8 cellular contexts compared by ENCODE assay signal in the genomic region with DNA sequence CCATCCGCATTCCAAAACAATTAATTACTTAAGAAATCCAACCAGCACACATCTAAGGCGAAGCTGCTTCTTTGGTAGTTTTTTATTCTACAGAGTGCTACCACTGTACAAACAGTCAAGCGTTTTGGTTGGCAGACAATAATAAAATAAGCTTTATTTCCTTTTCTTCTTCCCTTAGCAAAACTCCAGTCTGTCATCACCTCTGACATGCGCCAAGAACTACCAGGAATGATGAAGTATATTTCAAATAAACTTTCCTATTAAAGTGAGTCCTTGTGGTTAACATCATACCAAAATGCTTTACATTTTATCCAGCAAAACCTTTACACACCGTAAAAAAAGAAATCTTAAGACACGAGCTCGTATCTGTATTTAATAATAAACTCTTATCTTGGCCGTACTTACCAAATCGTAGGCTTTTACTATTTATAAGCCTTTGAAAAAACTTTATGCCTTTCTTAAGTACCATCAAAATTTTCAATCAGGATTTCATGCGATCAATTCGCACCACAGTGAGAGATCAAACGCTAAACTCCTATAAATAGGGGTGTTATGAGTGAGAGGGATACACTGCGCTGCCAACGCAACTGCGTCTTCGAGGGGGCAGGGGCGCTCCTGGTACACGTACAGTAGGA. TPM values are rescaled to one million over a fixed set of nuclear protein-coding genes. Genes with fewer than 3 reads are reported as not detected.
DNase-seq lines count a peak whose midpoint lies in the region; ATAC-seq lines count a peak whose summit lies in the region.

No MANE protein-coding gene starts in this region.

- CTCF ChIA-PET in CD8-positive, alpha-beta memory T cell (lab: Charles Lee), result interaction anchor here (0.9 to 2.8 kb wide), 11 partner anchors 10 to 376 kb away, joined by 3 to 12 read pairs (median 5); a partner anchor contains a TSS

- DNase-seq in CD8-positive, alpha-beta memory T cell, result peak in 2 of 5 donors; percentile 28 to 66
- no peak for DNase-seq in activated naive CD8-positive, alpha-beta T cell treated with anti-CD3 and anti-CD28 coated beads for 36 hours
- DNase-seq in stimulated activated CD4-positive, alpha-beta T cell treated with anti-CD3 and anti-CD28 coated beads, Interleukin-1b, Interleukin-23, amount 100 ng/mL, for 48 hours, result peak; percentile 73
- DNase-seq in OCI-M2 (lab: John Stamatoyannopoulos, UW; ENCODE audit: unreplicated experiment), result no peak
- DNase-seq in central memory CD4-positive, alpha-beta T cell, result no peak

- H3K4me1 ChIP-seq in CD8-positive, alpha-beta memory T cell (ENCODE audit: insufficient read depth, low read length), result peaks cover 43% of the 10 kb centered on the region

- H3K27ac ChIP-seq in CD8-positive, alpha-beta memory T cell (ENCODE audit: low read depth, low read length), result peak overlapping the region; percentile 86

- H3K4me1 Mint-ChIP-seq in CD8-positive, alpha-beta memory T cell, result peaks cover 56 to 81% (median 76%) of the 10 kb centered on the region in 3 donors
- peaks cover 63% of the 10 kb centered on the region for H3K4me1 Mint-ChIP-seq in activated naive CD8-positive, alpha-beta T cell treated with anti-CD3 and anti-CD28 coated beads for 36 hours

- POLR2A ChIA-PET in CD8-positive, alpha-beta memory T cell (lab: Charles Lee), result interaction anchor here (3.3 kb wide), 1 partner anchor 375 kb away, joined by 11 read pairs; a partner anchor contains a TSS

- no peaks in the 10 kb centered on the region for H3K9me3 Mint-ChIP-seq in CD8-positive, alpha-beta memory T cell
- H3K9me3 Mint-ChIP-seq in activated naive CD8-positive, alpha-beta T cell treated with anti-CD3 and anti-CD28 coated beads for 36 hours, result no peaks in the 10 kb centered on the region

- H3K4me3 Mint-ChIP-seq in CD8-positive, alpha-beta memory T cell, result peak overlapping the region; percentile 93 to 98 (median 95)
- H3K4me3 Mint-ChIP-seq in activated naive CD8-positive, alpha-beta T cell treated with anti-CD3 and anti-CD28 coated beads for 36 hours, result peak overlapping the region; percentile 95

- no peaks in the 10 kb centered on the region for H3K27me3 ChIP-seq in CD8-positive, alpha-beta memory T cell (ENCODE audit: insufficient read depth, low read length, poor library complexity, severe bottlenecking)

- H3K36me3 ChIP-seq in CD8-positive, alpha-beta memory T cell (ENCODE audit: insufficient read depth, low read length), result no peaks in the 10 kb centered on the region

- H3K4me3 ChIP-seq in CD8-positive, alpha-beta memory T cell (ENCODE audit: low read length), result peak overlapping the region; percentile 72
- H3K4me3 ChIP-seq in iPS-11a (ENCODE audit: low read depth, low read length), result peak overlapping the region; percentile 86

- peaks cover 0 to 1% of the 10 kb centered on the region in 2 donors for H3K27me3 Mint-ChIP-seq in CD8-positive, alpha-beta memory T cell
- no peaks in the 10 kb centered on the region for H3K27me3 Mint-ChIP-seq in activated naive CD8-positive, alpha-beta T cell treated with anti-CD3 and anti-CD28 coated beads for 36 hours

- peak; percentile 29 for ATAC-seq in HG02763 (IDR thresholded peaks at IDR 0.05; ENCODE audit: unreplicated experiment)
- ATAC-seq in HG03045 (IDR thresholded peaks at IDR 0.05; ENCODE audit: unreplicated experiment), result no peak

- H3K9me3 ChIP-seq in CD8-positive, alpha-beta memory T cell (ENCODE audit: low read length), result no peaks in the 10 kb centered on the region

- peak overlapping the region; percentile 83 to 98 (median 96) for H3K27ac Mint-ChIP-seq in CD8-positive, alpha-beta memory T cell
- H3K27ac Mint-ChIP-seq in activated naive CD8-positive, alpha-beta T cell treated with anti-CD3 and anti-CD28 coated beads for 36 hours, result peak overlapping the region; percentile 93

- H3K36me3 Mint-ChIP-seq in CD8-positive, alpha-beta memory T cell, result peaks cover 0 to 8% (median 0%) of the 10 kb centered on the region in 3 donors
- H3K36me3 Mint-ChIP-seq in activated naive CD8-positive, alpha-beta T cell treated with anti-CD3 and anti-CD28 coated beads for 36 hours, result peaks cover 19% of the 10 kb centered on the region

RNA-seq across cellular contexts. Expression of a gene that starts 1.2 kb away (rescaled TPM):
- 10 to 100 TPM; 61.5 to 62.4 TPM for total RNA-seq in CD8-positive, alpha-beta memory T cell
- polyA plus RNA-seq in CD8-positive, alpha-beta memory T cell, result 23.4 TPM
- 10 to 100 TPM; 55.4 to 60.4 TPM for total RNA-seq in activated naive CD8-positive, alpha-beta T cell treated with anti-CD3 and anti-CD28 coated beads for 36 hours
